29 cellular contexts compared by ENCODE assay signal in genomic region chr6:13001951-13002350, GRCh38.
"Had no signal": no experiment of that assay in that cellular context is flagged by ENCODE, and none has a peak within 500 bp of the region (broad histone marks: within the 10 kb centered on the region; RNA-seq: fewer than 3 reads in every experiment).

No MANE protein-coding gene starts in this region.

- ATAC-seq: heart right ventricle; left colon; natural killer cell; right lobe of liver; stimulated activated naive CD8-positive, alpha-beta T cell treated with anti-CD3 and anti-CD28 coated beads, Interleukin-15, amount 100 ng/mL, for 72 hours; upper lobe of right lung had no signal

- H3K27ac Mint-ChIP-seq: memory B cell; natural killer cell; stimulated activated naive CD8-positive, alpha-beta T cell treated with anti-CD3 and anti-CD28 coated beads, Interleukin-15, amount 100 ng/mL, for 72 hours had no signal

- H3K4me3 ChIP-seq: dorsolateral prefrontal cortex, esophagus muscularis mucosa, heart right ventricle, lung, ovary, right lobe of liver, smooth muscle cell, suprapubic skin, transverse colon, upper lobe of right lung, uterus had no signal

- FAIRE-seq: colon had no signal

- H3K4me1 ChIP-seq: esophagus muscularis mucosa, right lobe of liver, suprapubic skin, upper lobe of right lung, uterus had no signal

- H3K27ac ChIP-seq: dorsolateral prefrontal cortex, esophagus muscularis mucosa, heart right ventricle, ovary, right lobe of liver, suprapubic skin, transverse colon, upper lobe of right lung, uterus had no signal

- DNase-seq: dorsolateral prefrontal cortex; effector CD4-positive, alpha-beta T cell; foreskin melanocyte; glutamatergic neuron; heart right ventricle; hippocampal formation; islet precursor cell; kidney glomerular epithelial cell; left colon; natural killer cell; occipital lobe; ovary; posterior cingulate gyrus; right lobe of liver; stimulated activated CD4-positive, alpha-beta T cell treated with anti-CD3 and anti-CD28 coated beads, Interleukin-12 subunit alpha, Interleukin-12 subunit beta, amount 100 ng/mL, for 4 hours; stimulated activated CD4-positive, alpha-beta T cell treated with anti-CD3 and anti-CD28 coated beads, Interleukin-1b, Interleukin-23, amount 100 ng/mL, for 48 hours; stimulated activated CD4-positive, alpha-beta T cell treated with anti-CD3 and anti-CD28 coated beads, Interleukin-4, amount 100 ng/mL, for 1 hour; stimulated activated CD8-positive, alpha-beta memory T cell treated with anti-CD3 and anti-CD28 coated beads, Interleukin-4, amount 100 ng/mL, for 48 hours; stimulated activated naive CD4-positive, alpha-beta T cell; stimulated activated naive CD8-positive, alpha-beta T cell treated with anti-CD3 and anti-CD28 coated beads, Interleukin-15, amount 100 ng/mL, for 72 hours; transverse colon; upper lobe of right lung; uterus had no signal

- H3K4me1 Mint-ChIP-seq: memory B cell; natural killer cell; stimulated activated naive CD8-positive, alpha-beta T cell treated with anti-CD3 and anti-CD28 coated beads, Interleukin-15, amount 100 ng/mL, for 72 hours had no signal

- H3K36me3 Mint-ChIP-seq: memory B cell, natural killer cell had no signal

- H3K36me3 ChIP-seq: esophagus muscularis mucosa, heart right ventricle, ovary, right lobe of liver, suprapubic skin, transverse colon, upper lobe of right lung had no signal

- H3K4me3 Mint-ChIP-seq: memory B cell; natural killer cell; stimulated activated naive CD8-positive, alpha-beta T cell treated with anti-CD3 and anti-CD28 coated beads, Interleukin-15, amount 100 ng/mL, for 72 hours had no signal

- H3K27me3 ChIP-seq: dorsolateral prefrontal cortex, esophagus muscularis mucosa, heart right ventricle, ovary, right lobe of liver, suprapubic skin, upper lobe of right lung, uterus had no signal

- H3K9me3 ChIP-seq: esophagus muscularis mucosa, heart right ventricle, ovary, right lobe of liver, suprapubic skin, transverse colon, upper lobe of right lung, uterus had no signal

- H3K9me3 Mint-ChIP-seq: natural killer cell; stimulated activated naive CD8-positive, alpha-beta T cell treated with anti-CD3 and anti-CD28 coated beads, Interleukin-15, amount 100 ng/mL, for 72 hours had no signal
